ENCODE assay signal across 13 cellular contexts in the genomic region with DNA sequence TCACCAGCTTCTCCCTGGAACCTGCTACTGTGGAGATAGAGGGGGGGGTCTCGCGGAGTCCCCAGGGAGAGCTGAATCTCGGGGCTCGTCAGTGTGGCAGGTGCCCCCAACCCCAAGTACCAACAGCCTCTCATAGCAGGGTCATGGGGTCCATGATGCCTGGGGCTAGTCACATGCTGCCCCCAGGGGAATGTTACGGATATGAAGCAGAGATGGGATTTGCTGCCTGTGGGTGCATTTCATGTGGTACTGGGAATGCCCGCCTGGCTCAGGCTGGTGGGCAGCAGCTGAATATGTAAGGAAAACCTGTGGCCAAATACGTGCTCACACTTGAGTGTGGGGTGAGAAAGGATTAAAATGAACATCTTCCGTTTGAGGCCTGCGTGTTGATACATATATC.
"Had no signal": no experiment of that assay in that cellular context is flagged by ENCODE, and none has a peak within 500 bp of the region (broad histone marks: within the 10 kb centered on the region; RNA-seq: fewer than 3 reads in every experiment).

No MANE protein-coding gene starts in this region.

- H3K27ac ChIP-seq: heart left ventricle, right atrium auricular region, upper lobe of left lung, vagina had no signal

- ATAC-seq: heart left ventricle; left colon; naive thymus-derived CD4-positive, alpha-beta T cell had no signal

- H3K4me3 Mint-ChIP-seq: naive thymus-derived CD4-positive, alpha-beta T cell; nephron progenitor cell had no signal

- H3K4me3 ChIP-seq: heart left ventricle, right atrium auricular region, upper lobe of left lung, vagina had no signal

- H3K36me3 ChIP-seq: heart left ventricle, right atrium auricular region, upper lobe of left lung, vagina had no signal

- H3K27ac Mint-ChIP-seq: naive thymus-derived CD4-positive, alpha-beta T cell; nephron progenitor cell had no signal

- DNase-seq: erythroblast; heart left ventricle; hippocampal formation; left colon; mesendoderm; naive thymus-derived CD4-positive, alpha-beta T cell; nephron progenitor cell; small intestine; stimulated activated CD4-positive, alpha-beta T cell treated with anti-CD3 and anti-CD28 coated beads, Interleukin-2, amount 100 ng/mL, for 48 hours; stimulated activated naive CD4-positive, alpha-beta T cell treated with Interleukin-2 at 50 U/mL for 16 hours; upper lobe of left lung had no signal

- H3K4me1 ChIP-seq: heart left ventricle, right atrium auricular region, upper lobe of left lung, vagina had no signal

- H3K27me3 ChIP-seq: heart left ventricle, right atrium auricular region, upper lobe of left lung, vagina had no signal

- H3K9me3 ChIP-seq: heart left ventricle, right atrium auricular region, upper lobe of left lung, vagina had no signal

- H3K27me3 Mint-ChIP-seq: naive thymus-derived CD4-positive, alpha-beta T cell had no signal
